Comparison of ENCODE assay signal across 1 cellular context in genomic region chr5:132820162-132820754, GRCh38.
A peak's percentile ranks its signal among the peaks of the same experiment; 100 is the strongest.
TF ChIP-seq lines count a peak whose summit lies in the region.

No MANE protein-coding gene starts in this region.

TF ChIP-seq in HEK293, 187 proteins besides CTCF, POLR2A, EP300 and RAD21 (continued from another document and continues in another):
- TF ChIP-seq ZNF362 (tag by site-specific recombination; IDR thresholded peaks at IDR 0.05) (no peak), ZNF629 (tag by site-specific recombination; IDR thresholded peaks at IDR 0.05) (0 out of 2 replicates have a peak, but pooled peaks have one; percentile 37), ZNF837 (tag by site-specific recombination; IDR thresholded peaks at IDR 0.05) (no peak), ZBTB17 (tag by site-specific recombination; IDR thresholded peaks at IDR 0.05) (peak; percentile 55), ZNF157 (tag by site-specific recombination; IDR thresholded peaks at IDR 0.05) (no peak), ZNF677 (tag by site-specific recombination; IDR thresholded peaks at IDR 0.05) (no peak), IKZF3 (tag by site-specific recombination; IDR thresholded peaks at IDR 0.05) (0 out of 2 replicates have a peak, but pooled peaks have one; percentile 9), KLF17 (tag by site-specific recombination; IDR thresholded peaks at IDR 0.05) (no peak), ZNF530 (tag by site-specific recombination; IDR thresholded peaks at IDR 0.05; ENCODE audit: low read depth) (no peak), ZNF16 (tag by site-specific recombination; IDR thresholded peaks at IDR 0.05; ENCODE audit: low read depth) (no peak), ZNF596 (tag by site-specific recombination; IDR thresholded peaks at IDR 0.05) (no peak), ZNF843 (tag by site-specific recombination; IDR thresholded peaks at IDR 0.05) (no peak), ZNF37A (tag by site-specific recombination; IDR thresholded peaks at IDR 0.05) (no peak), ZNF19 (tag by site-specific recombination; IDR thresholded peaks at IDR 0.05; ENCODE audit: low read depth) (no peak), ZNF394 (tag by site-specific recombination; IDR thresholded peaks at IDR 0.05; ENCODE audit: borderline replicate concordance) (peak; percentile 95), SP7 (tag by site-specific recombination; IDR thresholded peaks at IDR 0.05) (0 out of 2 replicates have a peak, but pooled peaks have one; percentile 22), PRDM10 (tag by site-specific recombination; IDR thresholded peaks at IDR 0.05) (0 out of 2 replicates have a peak, but pooled peaks have one; percentile 28), ZFP41 (tag by site-specific recombination; IDR thresholded peaks at IDR 0.05; ENCODE audit: borderline replicate concordance) (no peak), ZBTB11 (tag by site-specific recombination; conservative IDR thresholded peaks at IDR 0.05; ENCODE audit: low read depth) (no peak), ZNF398 (tag by site-specific recombination; IDR thresholded peaks at IDR 0.05) (no peak), GLIS1 (tag by site-specific recombination; IDR thresholded peaks at IDR 0.05) (no peak), ZNF10 (tag by site-specific recombination; IDR thresholded peaks at IDR 0.05) (peak; percentile 66; the same call in 1 of the 2 replicates), PRDM1 (tag by site-specific recombination; IDR thresholded peaks at IDR 0.05) (peak; percentile 78; the same call in 1 of the 2 replicates), REST (tag by site-specific recombination; IDR thresholded peaks at IDR 0.05) (0 out of 2 replicates have a peak, but pooled peaks have one; percentile 31), ZNF140 (tag by site-specific recombination; IDR thresholded peaks at IDR 0.05) (no peak), ZEB2 (tag by site-specific recombination; IDR thresholded peaks at IDR 0.05) (peak; percentile 35; the same call in 1 of the 2 replicates), MYNN (tag by site-specific recombination; IDR thresholded peaks at IDR 0.05; ENCODE audit: borderline replicate concordance) (no peak), ZNF777 (tag by site-specific recombination; IDR thresholded peaks at IDR 0.05; ENCODE audit: borderline replicate concordance) (no peak), ZBTB21 (tag by site-specific recombination; IDR thresholded peaks at IDR 0.05) (no peak), ZFP37 (tag by site-specific recombination; IDR thresholded peaks at IDR 0.05) (peak; percentile 85; the same call in 1 of the 2 replicates)
- TF ChIP-seq, protein P1, sequence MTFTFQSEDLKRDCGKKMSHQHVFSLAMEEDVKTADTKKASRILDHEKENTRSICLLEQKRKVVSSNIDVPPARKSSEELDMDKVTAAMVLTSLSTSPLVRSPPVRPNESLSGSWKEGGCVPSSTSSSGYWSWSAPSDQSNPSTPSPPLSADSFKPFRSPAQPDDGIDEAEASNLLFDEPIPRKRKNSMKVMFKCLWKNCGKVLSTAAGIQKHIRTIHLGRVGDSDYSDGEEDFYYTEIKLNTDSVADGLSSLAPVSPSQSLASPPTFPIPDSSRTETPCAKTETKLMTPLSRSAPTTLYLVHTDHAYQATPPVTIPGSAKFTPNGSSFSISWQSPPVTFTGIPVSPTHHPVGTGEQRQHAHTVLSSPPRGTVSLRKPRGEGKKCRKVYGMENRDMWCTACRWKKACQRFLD (tag by site-specific recombination; IDR thresholded peaks at IDR 0.05) = no peak
- TF ChIP-seq, protein P2, sequence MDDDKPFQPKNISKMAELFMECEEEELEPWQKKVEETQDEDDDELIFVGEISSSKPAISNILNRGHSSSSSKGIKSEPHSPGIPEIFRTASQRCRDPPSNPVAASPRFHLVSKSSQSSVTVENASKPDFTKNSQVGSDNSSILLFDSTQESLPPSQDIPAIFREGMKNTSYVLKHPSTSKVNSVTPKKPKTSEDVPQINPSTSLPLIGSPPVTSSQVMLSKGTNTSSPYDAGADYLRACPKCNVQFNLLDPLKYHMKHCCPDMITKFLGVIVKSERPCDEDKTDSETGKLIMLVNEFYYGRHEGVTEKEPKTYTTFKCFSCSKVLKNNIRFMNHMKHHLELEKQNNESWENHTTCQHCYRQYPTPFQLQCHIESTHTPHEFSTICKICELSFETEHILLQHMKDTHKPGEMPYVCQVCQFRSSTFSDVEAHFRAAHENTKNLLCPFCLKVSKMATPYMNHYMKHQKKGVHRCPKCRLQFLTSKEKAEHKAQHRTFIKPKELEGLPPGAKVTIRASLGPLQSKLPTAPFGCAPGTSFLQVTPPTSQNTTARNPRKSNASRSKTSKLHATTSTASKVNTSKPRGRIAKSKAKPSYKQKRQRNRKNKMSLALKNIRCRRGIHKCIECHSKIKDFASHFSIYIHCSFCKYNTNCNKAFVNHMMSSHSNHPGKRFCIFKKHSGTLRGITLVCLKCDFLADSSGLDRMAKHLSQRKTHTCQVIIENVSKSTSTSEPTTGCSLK (tag by site-specific recombination; IDR thresholded peaks at IDR 0.05) = no peak
- TF ChIP-seq, protein P3, sequence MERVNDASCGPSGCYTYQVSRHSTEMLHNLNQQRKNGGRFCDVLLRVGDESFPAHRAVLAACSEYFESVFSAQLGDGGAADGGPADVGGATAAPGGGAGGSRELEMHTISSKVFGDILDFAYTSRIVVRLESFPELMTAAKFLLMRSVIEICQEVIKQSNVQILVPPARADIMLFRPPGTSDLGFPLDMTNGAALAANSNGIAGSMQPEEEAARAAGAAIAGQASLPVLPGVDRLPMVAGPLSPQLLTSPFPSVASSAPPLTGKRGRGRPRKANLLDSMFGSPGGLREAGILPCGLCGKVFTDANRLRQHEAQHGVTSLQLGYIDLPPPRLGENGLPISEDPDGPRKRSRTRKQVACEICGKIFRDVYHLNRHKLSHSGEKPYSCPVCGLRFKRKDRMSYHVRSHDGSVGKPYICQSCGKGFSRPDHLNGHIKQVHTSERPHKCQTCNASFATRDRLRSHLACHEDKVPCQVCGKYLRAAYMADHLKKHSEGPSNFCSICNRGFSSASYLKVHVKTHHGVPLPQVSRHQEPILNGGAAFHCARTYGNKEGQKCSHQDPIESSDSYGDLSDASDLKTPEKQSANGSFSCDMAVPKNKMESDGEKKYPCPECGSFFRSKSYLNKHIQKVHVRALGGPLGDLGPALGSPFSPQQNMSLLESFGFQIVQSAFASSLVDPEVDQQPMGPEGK (tag by site-specific recombination; IDR thresholded peaks at IDR 0.05) = 0 out of 2 replicates have a peak, but pooled peaks have one; percentile 12
- TF ChIP-seq, protein P4, sequence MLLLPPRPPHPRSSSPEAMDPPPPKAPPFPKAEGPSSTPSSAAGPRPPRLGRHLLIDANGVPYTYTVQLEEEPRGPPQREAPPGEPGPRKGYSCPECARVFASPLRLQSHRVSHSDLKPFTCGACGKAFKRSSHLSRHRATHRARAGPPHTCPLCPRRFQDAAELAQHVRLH (tag by site-specific recombination; IDR thresholded peaks at IDR 0.05) = no peak
